19 cellular contexts compared by ENCODE assay signal in genomic region chr5:22736443-22736842, GRCh38.
DNase-seq lines count a peak whose midpoint lies in the region; ATAC-seq, FAIRE-seq and TF ChIP-seq lines count a peak whose summit lies in the region.
"Had no signal": no experiment of that assay in that cellular context is flagged by ENCODE, and none has a peak within 500 bp of the region (broad histone marks: within the 10 kb centered on the region; RNA-seq: fewer than 3 reads in every experiment).

No MANE protein-coding gene starts in this region.

- intact Hi-C loops in K562 (cut with micrococcal nuclease), result loop anchor here (5.0 kb wide), 1 partner anchor 851 kb away; no protein-coding TSS in a partner anchor

- H3K9ac ChIP-seq in K562 (ENCODE audit: insufficient read depth in 1 of 2, low read depth in 2 of 2, low read length in 2 of 2), result no peak overlapping the region

- TF ChIP-seq POLR2A in A549 (IDR thresholded peaks at IDR 0.05; ENCODE audit: low read length), result no peak
- TF ChIP-seq POLR2A in H54 (IDR thresholded peaks at IDR 0.05; ENCODE audit: low read depth, low read length), result no peak
- no peak for TF ChIP-seq POLR2A in K562 (conservative IDR thresholded peaks at IDR 0.05)

- no peaks in the 10 kb centered on the region for H4K20me1 ChIP-seq in K562 (replicated peaks; ENCODE audit: control insufficient read depth, insufficient read depth, low read length)

- no peaks in the 10 kb centered on the region for H3K9me1 ChIP-seq in K562 (ENCODE audit: control insufficient read depth, insufficient read depth, low read length)

- no peak overlapping the region for H3K4me3 ChIP-seq in A549
- H3K4me3 ChIP-seq in K562, result no peak overlapping the region
- H3K4me3 ChIP-seq: GM23338 had no signal

- ATAC-seq in A549 (no peak), K562 (no peak), HG02623 (IDR thresholded peaks at IDR 0.05; ENCODE audit: unreplicated experiment) (no peak)
- ATAC-seq: GM23338, HCT116 had no signal

- TF ChIP-seq CTCF in A549 (IDR thresholded peaks at IDR 0.05) (no peak), K562 (IDR thresholded peaks at IDR 0.05 in 2 of 3, conservative IDR thresholded peaks at IDR 0.05 in 1 of 3; ENCODE audit: insufficient read depth in 2 of 3, low read depth in 1 of 3, low read length in 3 of 3) (no peak)

- no peak for FAIRE-seq in A549 (lab: Jason Lieb, UNC)
- peak; percentile 6 for FAIRE-seq in H54 (lab: Jason Lieb, UNC)
- FAIRE-seq in K562 (lab: Jason Lieb, UNC), result no peak
- FAIRE-seq: G401.6, GM12892, GM19239 had no signal

- H3K9me3 ChIP-seq in A549 (no peaks in the 10 kb centered on the region), K562 (replicated peaks; ENCODE audit: control insufficient read depth, insufficient read depth, low read depth, low read length) (no peaks in the 10 kb centered on the region)

- TF ChIP-seq RAD21 in A549 (conservative IDR thresholded peaks at IDR 0.05 in 1 of 2, IDR thresholded peaks at IDR 0.05 in 1 of 2), result no peak
- no peak for TF ChIP-seq RAD21 in K562 (CRISPR knock-in tag; conservative IDR thresholded peaks at IDR 0.05 in 1 of 2, IDR thresholded peaks at IDR 0.05 in 1 of 2)

- H3K27me3 ChIP-seq in K562 (ENCODE audit: control insufficient read depth in 2 of 2, insufficient read depth in 2 of 2, low read length in 2 of 2), result no peaks in the 10 kb centered on the region

- no peak overlapping the region for H3K4me2 ChIP-seq in A549
- H3K4me2 ChIP-seq in K562 (ENCODE audit: insufficient read depth, low read length), result no peak overlapping the region
- H3K4me2 ChIP-seq: GM23338 had no signal

- H3K79me2 ChIP-seq in K562 (ENCODE audit: control insufficient read depth, insufficient read depth, low read length), result no peaks in the 10 kb centered on the region

- no peak for DNase-seq in A549 (ENCODE audit: low read depth in 1 of 2, low spot score in 1 of 2)
- DNase-seq in H54 (ENCODE audit: insufficient read length, low spot score), result no peak
- no peak for DNase-seq in K562 (ENCODE audit: extremely low read depth in 1 of 4, low spot score in 3 of 4)
- DNase-seq in UCSD-AML1 (lab: John Stamatoyannopoulos, UW; ENCODE audit: unreplicated experiment), result no peak
- no peak for DNase-seq in NCI-H187 (lab: John Stamatoyannopoulos, UW)
- DNase-seq: 8988T; C1 segment of cervical spinal cord; Calu3; CD4-positive, alpha-beta memory T cell; COR-L47; DMS153; DND-41; H7 had no signal

- in situ Hi-C loops in K562 (cut with MboI), result no loop called here

- BruUV-seq in K562 (replicated peaks; lab: Mats Ljungman, UMichigan), result no TSS peak

- H3K4me1 ChIP-seq in A549 (no peaks in the 10 kb centered on the region), K562 (replicated peaks in 1 of 2; ENCODE audit: control insufficient read depth in 2 of 2, insufficient read depth in 2 of 2, low read length in 2 of 2) (no peaks in the 10 kb centered on the region)

- no peak overlapping the region for H3K27ac ChIP-seq in A549
- no peak overlapping the region for H3K27ac ChIP-seq in K562 (ENCODE audit: extremely low read depth, low read depth, low read length)

- CTCF ChIA-PET in A549 (lab: Yijun Ruan, JAX), result no interaction called here
- CTCF ChIA-PET in K562 (lab: Yijun Ruan, JAX; ENCODE audit: low intra/inter-chr PET ratio), result no interaction called here

- no peaks in the 10 kb centered on the region for H3K36me3 ChIP-seq in K562 (ENCODE audit: control insufficient read depth, insufficient read depth, low read length)

- no peak overlapping the region for H2AFZ ChIP-seq in K562 (ENCODE audit: low read depth, low read length)
- H2AFZ ChIP-seq: GM23338 had no signal

- TF ChIP-seq EP300 in A549 (IDR thresholded peaks at IDR 0.05), result no peak
- TF ChIP-seq EP300 in K562 (IDR thresholded peaks at IDR 0.05; ENCODE audit: low read length), result no peak

- 3% methylated on average over 2 of the region's 2 CpGs for WGBS in A549 (ENCODE audit: missing lambda C conversion rate)
- 0% methylated on average over 2 of the region's 2 CpGs for WGBS in K562 (ENCODE audit: insufficient coverage, low coverage, missing lambda C conversion rate)

- POLR2A ChIA-PET in A549 (lab: Yijun Ruan, JAX), result no interaction called here
- POLR2A ChIA-PET in K562 (lab: Yijun Ruan, JAX), result no interaction called here

TF ChIP-seq in A549, 52 proteins besides CTCF, POLR2A, EP300 and RAD21:
- TF ChIP-seq MAFK (IDR thresholded peaks at IDR 0.05; ENCODE audit: partially characterized antibody) (peak; percentile 48), NPAS2 (CRISPR knock-in tag; IDR thresholded peaks at IDR 0.05; ENCODE audit: borderline replicate concordance) (no peak)

TF ChIP-seq in K562, 482 proteins besides CTCF, POLR2A, EP300 and RAD21:
- TF ChIP-seq PHB (CRISPR knock-in tag; IDR thresholded peaks at IDR 0.05) (no peak), ZNF316 (IDR thresholded peaks at IDR 0.05) (peak; percentile 75), MAFF (IDR thresholded peaks at IDR 0.05; ENCODE audit: low read length) (peak; percentile 34; the same call in 1 of the 2 replicates), MAFK (IDR thresholded peaks at IDR 0.05; ENCODE audit: low read length) (0 out of 2 replicates have a peak, but pooled peaks have one; percentile 2), CBFB (CRISPR knock-in tag; IDR thresholded peaks at IDR 0.05) (no peak), RFX1 (IDR thresholded peaks at IDR 0.05) (peak; percentile 46), E2F1 (CRISPR knock-in tag; IDR thresholded peaks at IDR 0.05) (no peak)

Comparison
In these comparisons a context has a peak if more than half of its experiments do, and no peak if none do; other contexts are left out.
1. Of the 35 proteins assayed by ChIP-seq in both K562 and A549: peak only in K562: none; only in A549: none; in both: MAFK; in neither: 34.